ENCODE assay signal across 2 cellular contexts in the genomic region with DNA sequence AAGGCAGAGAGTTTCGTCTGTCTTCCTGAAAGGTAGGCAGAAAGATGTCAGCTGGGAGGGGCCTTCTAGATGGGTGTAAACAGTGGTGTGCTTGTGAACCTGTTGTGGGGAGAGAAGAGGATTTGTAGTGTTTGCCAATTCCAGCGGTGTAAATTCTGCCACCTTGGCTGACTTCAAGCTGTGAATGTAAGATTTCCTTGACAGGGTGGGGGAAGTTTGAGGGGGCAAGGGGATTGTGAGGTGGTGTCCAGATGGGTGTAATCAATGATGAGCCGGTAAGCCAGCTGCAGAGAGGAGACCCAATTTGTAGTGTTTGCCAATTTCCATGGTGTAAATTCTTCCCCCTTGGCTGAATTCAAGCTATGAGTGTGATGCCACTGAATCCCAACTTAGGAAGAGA.
TF ChIP-seq lines count a peak whose summit lies in the region.

No MANE protein-coding gene starts in this region.

TF ChIP-seq in HEK293, 187 proteins besides CTCF, POLR2A, EP300 and RAD21 (continues in another document):
- TF ChIP-seq ZNF280C (tag by site-specific recombination; IDR thresholded peaks at IDR 0.05) = no peak
- no peak for TF ChIP-seq ZFHX2 (tag by site-specific recombination; conservative IDR thresholded peaks at IDR 0.05)
- TF ChIP-seq ZNF112 (tag by site-specific recombination; IDR thresholded peaks at IDR 0.05) = peak; percentile 100
- no peak for TF ChIP-seq ZNF18 (tag by site-specific recombination; IDR thresholded peaks at IDR 0.05)
- no peak for TF ChIP-seq ZNF555 (tag by site-specific recombination; conservative IDR thresholded peaks at IDR 0.05)
- no peak for TF ChIP-seq ZNF707 (tag by site-specific recombination; IDR thresholded peaks at IDR 0.05)
- TF ChIP-seq EGR2 (tag by site-specific recombination; IDR thresholded peaks at IDR 0.05; ENCODE audit: low read depth) = no peak
- no peak for TF ChIP-seq ZNF121 (tag by site-specific recombination; IDR thresholded peaks at IDR 0.05)
- TF ChIP-seq ZNF639 (tag by site-specific recombination; IDR thresholded peaks at IDR 0.05) = no peak
- no peak for TF ChIP-seq ZSCAN4 (tag by site-specific recombination; IDR thresholded peaks at IDR 0.05)
- peak; percentile 24; the same call in 1 of the 2 replicates for TF ChIP-seq ZNF623 (tag by site-specific recombination; IDR thresholded peaks at IDR 0.05)
- no peak for TF ChIP-seq HOXC10 (CRISPR knock-in tag; IDR thresholded peaks at IDR 0.05)
- no peak for TF ChIP-seq SALL2 (tag by site-specific recombination; IDR thresholded peaks at IDR 0.05; ENCODE audit: borderline replicate concordance)
- no peak for TF ChIP-seq SP7 (tag by site-specific recombination; IDR thresholded peaks at IDR 0.05)
- TF ChIP-seq ZNF560 (tag by site-specific recombination; IDR thresholded peaks at IDR 0.05; ENCODE audit: borderline replicate concordance) = no peak
- TF ChIP-seq ZNF423 (tag by site-specific recombination; IDR thresholded peaks at IDR 0.05) = no peak
- no peak for TF ChIP-seq ZBTB8A (tag by site-specific recombination; IDR thresholded peaks at IDR 0.05)
- TF ChIP-seq ZNF148 (tag by site-specific recombination; IDR thresholded peaks at IDR 0.05; ENCODE audit: borderline replicate concordance) = no peak

TF ChIP-seq in H1, 55 proteins besides CTCF, POLR2A, EP300 and RAD21 (continued from another document):
- TF ChIP-seq, protein P1, sequence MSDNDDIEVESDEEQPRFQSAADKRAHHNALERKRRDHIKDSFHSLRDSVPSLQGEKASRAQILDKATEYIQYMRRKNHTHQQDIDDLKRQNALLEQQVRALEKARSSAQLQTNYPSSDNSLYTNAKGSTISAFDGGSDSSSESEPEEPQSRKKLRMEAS (IDR thresholded peaks at IDR 0.05) = no peak
- TF ChIP-seq EZH2 (IDR thresholded peaks at IDR 0.05; ENCODE audit: low read depth, low read length, severe bottlenecking) (no peak), SP4 (IDR thresholded peaks at IDR 0.05; ENCODE audit: low read length) (no peak), CHD2 (IDR thresholded peaks at IDR 0.05; ENCODE audit: low read length) (no peak), TCF12 (IDR thresholded peaks at IDR 0.05; ENCODE audit: low read depth, low read length) (no peak), POU5F1 (IDR thresholded peaks at IDR 0.05; ENCODE audit: low read depth, low read length) (no peak)
TF ChIP-seq in H1: peak in this region for 0.
